Comparison of ENCODE assay signal across 32 cellular contexts in the genomic region with DNA sequence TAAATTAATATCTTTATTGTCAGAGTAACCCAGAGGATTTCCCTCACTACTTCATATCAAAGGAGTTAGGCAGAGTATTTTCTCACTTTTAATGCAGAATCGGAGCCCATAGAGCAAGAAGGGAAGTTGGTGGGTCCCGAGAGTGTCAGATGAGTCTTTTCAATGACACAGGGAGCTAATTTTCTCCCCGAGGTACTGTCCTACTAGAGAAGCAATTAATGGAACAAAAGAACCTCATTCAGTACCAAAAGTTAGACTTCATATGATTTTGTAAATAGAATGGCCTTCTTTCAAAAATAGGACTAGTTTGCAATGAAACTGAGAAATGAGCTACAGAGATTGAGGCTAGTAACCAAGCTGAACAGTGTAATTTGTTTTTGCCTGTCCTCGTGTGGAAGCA. TPM values are rescaled to one million over a fixed set of nuclear protein-coding genes. Genes with fewer than 3 reads are reported as not detected.
DNase-seq lines count a peak whose midpoint lies in the region; ATAC-seq and TF ChIP-seq lines count a peak whose summit lies in the region.
"Had no signal": no experiment of that assay in that cellular context is flagged by ENCODE, and none has a peak within 500 bp of the region (broad histone marks: within the 10 kb centered on the region; RNA-seq: fewer than 3 reads in every experiment).

No MANE protein-coding gene starts in this region.

- ATAC-seq in right cardiac atrium: no peak
- ATAC-seq in HG03196 (IDR thresholded peaks at IDR 0.05; ENCODE audit: unreplicated experiment): no peak
- ATAC-seq: activated CD8-positive, alpha-beta T cell treated with anti-CD3 and anti-CD28 coated beads for 36 hours; activated T-helper 17 cell treated with anti-CD3 and anti-CD28 coated beads, Interleukin-2, amount 50 U/mL, for 72 hours; left ventricle myocardium superior had no signal

- no peaks in the 10 kb centered on the region for H3K36me3 ChIP-seq in left ventricle myocardium inferior
- H3K36me3 ChIP-seq: breast epithelium, prostate gland, sigmoid colon had no signal

- no peak for TF ChIP-seq CTCF in left ventricle myocardium inferior (IDR thresholded peaks at IDR 0.05; ENCODE audit: borderline replicate concordance)
- TF ChIP-seq CTCF in VCaP (conservative IDR thresholded peaks at IDR 0.05): no peak
- no peak for TF ChIP-seq CTCF in lower leg skin (IDR thresholded peaks at IDR 0.05)

- H3K27ac ChIP-seq in left ventricle myocardium inferior (replicated peaks) (peak overlapping the region; percentile 29), right cardiac atrium (ENCODE audit: low read length) (no peak overlapping the region), VCaP (peak overlapping the region; percentile 0; the same call in 1 of the 2 replicates), layer of hippocampus (ENCODE audit: low read depth, low read length) (peak overlapping the region; percentile 40)
- H3K27ac ChIP-seq: breast epithelium, epithelial cell of prostate, prostate gland, sigmoid colon had no signal

- H3K27me3 ChIP-seq in left ventricle myocardium inferior (ENCODE audit: low read depth) (peaks cover 25% of the 10 kb centered on the region), right cardiac atrium (ENCODE audit: control insufficient read depth, insufficient read depth) (no peaks in the 10 kb centered on the region), layer of hippocampus (ENCODE audit: control insufficient read depth, insufficient read depth, low read length) (no peaks in the 10 kb centered on the region)
- H3K27me3 ChIP-seq: breast epithelium, sigmoid colon had no signal

- H3K4me1 ChIP-seq in left ventricle myocardium inferior: peaks cover 19% of the 10 kb centered on the region
- H3K4me1 ChIP-seq in right cardiac atrium (ENCODE audit: control insufficient read depth, insufficient read depth, low read length): no peaks in the 10 kb centered on the region
- H3K4me1 ChIP-seq: prostate gland had no signal

- DNase-seq in left ventricle myocardium inferior: no peak
- no peak for DNase-seq in right cardiac atrium
- no peak for DNase-seq in stimulated activated CD4-positive, alpha-beta T cell treated with anti-CD3 and anti-CD28 coated beads, Interleukin-4, amount 100 ng/mL, for 4 hours
- no peak for DNase-seq in lower leg skin (ENCODE audit: low spot score in 2 of 2)
- no peak for DNase-seq in activated CD4-positive, alpha-beta T cell treated with anti-CD3 and anti-CD28 coated beads for 1 hour
- DNase-seq: 8988T; activated CD4-positive, CD25-positive, alpha-beta regulatory T cell treated with anti-CD3 and anti-CD28 coated beads, Interleukin-2, amount 50 U/mL, for 72 hours; activated CD8-positive, alpha-beta T cell treated with anti-CD3 and anti-CD28 coated beads for 36 hours; activated naive CD4-positive, alpha-beta T cell treated with anti-CD3 and anti-CD28 coated beads, Interleukin-2, amount 50 U/mL, for 16 hours; amygdala; CD4-positive, CD25-positive, alpha-beta regulatory T cell; DMS79 treated with DMSO at 0.1 percent for 48 hours; effector memory CD4-positive, alpha-beta T cell; GDM1; Kasumi-1; left ventricle myocardium superior; naive B cell; NCI-H1048; NCI-H2107; NCI-H446 treated with DMSO at 0.1 percent for 48 hours; NCI-H82; sigmoid colon; stimulated activated CD4-positive, alpha-beta T cell treated with anti-CD3 and anti-CD28 coated beads, Interleukin-4, amount 100 ng/mL, for 1 hour; T-helper 2 cell had no signal

- H3K4me3 ChIP-seq in left ventricle myocardium inferior: peak overlapping the region; percentile 73
- H3K4me3 ChIP-seq in right cardiac atrium (ENCODE audit: low read length): no peak overlapping the region
- no peak overlapping the region for H3K4me3 ChIP-seq in lower leg skin (ENCODE audit: low read depth, poor library complexity, severe bottlenecking)
- H3K4me3 ChIP-seq: breast epithelium, prostate gland, sigmoid colon had no signal

- TF ChIP-seq POLR2A in lower leg skin (IDR thresholded peaks at IDR 0.05): no peak

- intact Hi-C loops in left ventricle myocardium inferior (cut with micrococcal nuclease): loop anchor here (10.0 kb wide), 1 partner anchor 93 kb away; no protein-coding TSS in a partner anchor
- intact Hi-C loops in right cardiac atrium (cut with DNase I): loop anchor here in 1 of 4 donors (10.0 kb wide), 1 partner anchor 1793 kb away; no protein-coding TSS in a partner anchor
- intact Hi-C loops in lower leg skin (cut with DNase I; ENCODE audit: low total_unique reads): no loop called here

- H3K9me3 ChIP-seq in left ventricle myocardium inferior (replicated peaks) (no peaks in the 10 kb centered on the region), right cardiac atrium (ENCODE audit: control insufficient read depth, low read length) (no peaks in the 10 kb centered on the region)
- H3K9me3 ChIP-seq: breast epithelium, prostate gland, sigmoid colon had no signal

- WGBS in right cardiac atrium: 45% methylated on average over 4 of the region's 4 CpGs
- WGBS in lower leg skin, 2 donors: 56 to 65% methylated on average over 4 of the region's 4 CpGs

RNA-seq across cellular contexts. Expression of a gene that starts 3.9 kb away (rescaled TPM):
- total RNA-seq in left ventricle myocardium inferior: 4.4 TPM
- 1 to 10 TPM; 8.2 to 9.7 (median 8.2) TPM for total RNA-seq in right cardiac atrium
- 0.97 TPM for polyA plus RNA-seq in right cardiac atrium
- total RNA-seq in lower leg skin: 1 to 10 TPM in 2 of 4 donors, under 1 TPM in 2; 0.61 to 3.2 (median 0.91) TPM
- total RNA-seq: activated CD8-positive, alpha-beta T cell treated with anti-CD3 and anti-CD28 coated beads for 36 hours; activated T-helper 17 cell treated with anti-CD3 and anti-CD28 coated beads, Interleukin-2, amount 50 U/mL, for 72 hours; CD4-positive, CD25-positive, alpha-beta regulatory T cell; OCI-LY7 had no signal
- polyA plus RNA-seq: CD4-positive, CD25-positive, alpha-beta regulatory T cell had no signal
